ENCODE assay signal across 9 cellular contexts in the genomic region with DNA sequence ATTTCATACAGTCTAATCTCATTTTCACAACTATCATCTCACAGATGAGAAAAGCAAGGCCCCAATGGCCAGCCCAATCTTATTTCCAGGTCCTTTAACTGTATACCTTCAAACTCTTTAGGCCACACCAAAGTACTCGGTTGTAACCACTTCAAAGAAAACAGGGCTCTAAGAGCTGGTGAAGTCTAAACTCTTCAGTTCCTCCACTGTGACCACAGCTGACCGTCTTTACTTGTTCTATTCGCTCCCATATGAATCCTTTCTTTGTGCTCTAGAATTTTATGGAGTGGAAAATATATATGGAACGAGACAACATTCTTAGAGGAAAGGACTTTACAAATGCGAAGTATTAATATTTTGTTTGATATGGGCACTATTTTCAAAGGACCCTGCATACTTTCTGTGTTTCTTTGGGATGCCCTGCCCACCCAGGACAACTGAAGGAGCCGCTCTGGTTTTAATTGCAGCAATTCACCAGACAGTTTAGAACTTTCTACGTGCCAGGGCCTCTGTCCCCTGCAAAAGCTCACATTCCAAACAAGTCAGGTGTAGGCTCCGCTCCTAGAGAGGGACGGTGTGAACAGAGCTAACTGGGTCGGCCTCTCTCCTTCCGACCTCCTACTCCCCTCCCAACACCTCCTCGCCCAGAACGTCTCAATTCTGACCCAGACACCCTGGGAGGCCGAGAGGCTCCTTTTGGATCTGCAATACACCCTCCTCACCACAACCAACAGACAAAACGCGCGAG. TPM values are rescaled to one million over a fixed set of nuclear protein-coding genes. Genes with fewer than 3 reads are reported as not detected.
A peak's percentile ranks its signal among the peaks of the same experiment; 100 is the strongest.
DNase-seq lines count a peak whose midpoint lies in the region; ATAC-seq, FAIRE-seq and TF ChIP-seq lines count a peak whose summit lies in the region.
"Had no signal": no experiment of that assay in that cellular context is flagged by ENCODE, and none has a peak within 500 bp of the region (broad histone marks: within the 10 kb centered on the region; RNA-seq: fewer than 3 reads in every experiment).

No MANE protein-coding gene starts in this region.

- peak overlapping the region; percentile 65 for H3K4me3 ChIP-seq in A549
- peak overlapping the region; percentile 69 for H3K4me3 ChIP-seq in fibroblast of pulmonary artery (replicated peaks; ENCODE audit: low read depth, low read length)
- peak overlapping the region; percentile 73 to 89 (median 82) for H3K4me3 ChIP-seq in pancreas

- TF ChIP-seq RAD21 in A549 (conservative IDR thresholded peaks at IDR 0.05 in 1 of 2, IDR thresholded peaks at IDR 0.05 in 1 of 2): no peak

- peaks cover 89% of the 10 kb centered on the region for H3K4me1 ChIP-seq in A549
- peaks cover 12 to 14% (median 14%) of the 10 kb centered on the region in 3 donors for H3K4me1 ChIP-seq in pancreas

- peak overlapping the region; percentile 98 for H3K4me2 ChIP-seq in A549

- intact Hi-C loops in pancreas (cut with DNase I): no loop called here

- FAIRE-seq in A549 (lab: Jason Lieb, UNC) (no peak), pancreas (lab: Jason Lieb, UNC) (no peak)
- FAIRE-seq: islet of Langerhans had no signal

- H3K27ac ChIP-seq in A549: peak overlapping the region; percentile 98 to 99
- peak overlapping the region in 3 of 4 donors; percentile 59 to 71 (median 68) for H3K27ac ChIP-seq in pancreas

- peak; percentile 58 to 62 for ATAC-seq in A549
- peak; percentile 41 for ATAC-seq in GM21528 (IDR thresholded peaks at IDR 0.05; ENCODE audit: low FRiP score, unreplicated experiment)
- ATAC-seq in SK-N-SH treated with all-trans-retinoic acid at 6 μM for 48 hours: peak; percentile 16
- peak; percentile 21 to 27 (median 22) for ATAC-seq in pancreas
- no peak for ATAC-seq in GM21381 (IDR thresholded peaks at IDR 0.05; ENCODE audit: unreplicated experiment)

- H3K27me3 ChIP-seq in pancreas: no peaks in the 10 kb centered on the region

- peak; percentile 59 to 79 for DNase-seq in A549 (ENCODE audit: low read depth in 1 of 2, low spot score in 1 of 2)
- no peak for DNase-seq in fibroblast of pulmonary artery (ENCODE audit: low read depth)
- DNase-seq in pancreas: no peak
- no peak for DNase-seq in kidney glomerular epithelial cell (lab: John Stamatoyannopoulos, UW)
- DNase-seq in ecto neural progenitor cell (ENCODE audit: low spot score): no peak

- no peaks in the 10 kb centered on the region for H3K36me3 ChIP-seq in pancreas

- no peak for TF ChIP-seq EP300 in A549 (IDR thresholded peaks at IDR 0.05)

- H3K9me3 ChIP-seq in A549 (no peaks in the 10 kb centered on the region), pancreas (no peaks in the 10 kb centered on the region)

- POLR2A ChIA-PET in A549 (lab: Yijun Ruan, JAX): interaction anchor here (1.1 to 3.0 kb wide), 19 partner anchors 9 to 602 kb away, joined by 3 to 45 read pairs (median 8); partner anchors contain the start of genes ACBD6 and IER5

- CTCF ChIA-PET in A549 (lab: Yijun Ruan, JAX): interaction anchor here (1.0 to 48.3 kb wide), 9 partner anchors 11 to 222 kb away, joined by 4 to 774 read pairs (median 7); no protein-coding TSS in a partner anchor

- WGBS in A549 (ENCODE audit: missing lambda C conversion rate): 30% methylated on average over 17 of the region's 17 CpGs
- WGBS in pancreas, 2 donors: 32% methylated on average over 17 of the region's 17 CpGs

- peak; percentile 27; the same call in 1 of the 2 replicates for TF ChIP-seq POLR2A in A549 (IDR thresholded peaks at IDR 0.05; ENCODE audit: low read length)

- TF ChIP-seq CTCF in A549 (IDR thresholded peaks at IDR 0.05): no peak
- TF ChIP-seq CTCF in fibroblast of pulmonary artery (IDR thresholded peaks at IDR 0.05; ENCODE audit: low read length, missing control alignments): peak; percentile 7
- no peak for TF ChIP-seq CTCF in pancreas (IDR thresholded peaks at IDR 0.05)

TF ChIP-seq in A549, 52 proteins besides CTCF, POLR2A, EP300 and RAD21:
- 0 out of 5 replicates have a peak, but pooled peaks of 1 of the 2 experiments have one; percentile 12 for TF ChIP-seq JUN (IDR thresholded peaks at IDR 0.05)
- TF ChIP-seq TP53 (CRISPR knock-in tag; IDR thresholded peaks at IDR 0.05): no peak

TF ChIP-seq in SK-N-SH treated with all-trans-retinoic acid at 6 μM for 48 hours, 23 proteins besides CTCF, POLR2A, EP300 and RAD21:
- TF ChIP-seq OSR1 (CRISPR knock-in tag; IDR thresholded peaks at IDR 0.05): no peak
- TF ChIP-seq TSHZ2 (CRISPR knock-in tag; IDR thresholded peaks at IDR 0.05): 0 out of 2 replicates have a peak, but pooled peaks have one; percentile 17
- TF ChIP-seq ZNF70 (CRISPR knock-in tag; IDR thresholded peaks at IDR 0.05): 0 out of 2 replicates have a peak, but pooled peaks have one; percentile 22
- no peak for TF ChIP-seq GLIS3 (CRISPR knock-in tag; IDR thresholded peaks at IDR 0.05)
- TF ChIP-seq ZNF565 (CRISPR knock-in tag; conservative IDR thresholded peaks at IDR 0.05; ENCODE audit: low read depth): no peak
- no peak for TF ChIP-seq RARB (CRISPR knock-in tag; IDR thresholded peaks at IDR 0.05)

RNA-seq across cellular contexts. Expression of gene IER5, which starts 15.7 kb away (rescaled TPM):
- polyA plus RNA-seq in A549 (2011; rRNA removed) (21.2 and 26.8 TPM in 2 replicates), A549 (2017; fragmentation: RNase III; extraction: RNeasy Plus Mini Kit Qiagen cat#74134 plus additional on column Dnase treatment) (40.2 to 43.4 TPM (median 40.5 TPM) in 3 replicates), pancreas (1 to 10 TPM; 2.3 to 2.8 TPM)
- 26.3 and 34.1 TPM in 2 replicates for polyA plus RNA-seq in A549 (2012; cell fraction: cytosol; rRNA removed)
- 60.6 and 73.2 TPM in 2 replicates for polyA plus RNA-seq in A549 (2012; cell fraction: nucleus; rRNA removed)
- 20.8 and 29.5 TPM in 2 replicates for polyA minus RNA-seq in A549 (2011; rRNA and poly(A)+ RNA removed)
- total RNA-seq in pancreas: 1 to 10 TPM; 2.6 to 6.8 (median 3.5) TPM

Comparison
In these comparisons a context has a peak if more than half of its experiments do, and no peak if none do; other contexts are left out.
1. DNase-seq: peak in A549 (2 of 2); none in fibroblast of pulmonary artery (single experiment), pancreas (0 of 6), kidney glomerular epithelial cell (single experiment) and ecto neural progenitor cell (single experiment).
2. RNA of gene IER5, which starts 15.7 kb away (polyA plus RNA-seq): 21.2 to 73.2 TPM in A549; 2.3 to 2.8 TPM in pancreas; every median in the first group is over 4 times any median in the second.
3. Peak in every context shown above with its lines, with median percentiles within 50 percentile points of each other: H3K4me3 ChIP-seq.